Comparison of ENCODE assay signal across 26 cellular contexts in genomic region chr12:75708829-75709228, GRCh38.
"Had no signal": no experiment of that assay in that cellular context is flagged by ENCODE, and none has a peak within 500 bp of the region (broad histone marks: within the 10 kb centered on the region; RNA-seq: fewer than 3 reads in every experiment).

No MANE protein-coding gene starts in this region.

- H3K4me1 Mint-ChIP-seq: natural killer cell had no signal

- H3K9me3 ChIP-seq: esophagus muscularis mucosa, heart right ventricle, lower lobe of right lung, sigmoid colon, testis, tibial artery had no signal

- DNase-seq: dermis blood vessel endothelial cell; effector memory CD4-positive, alpha-beta T cell; foreskin keratinocyte; glutamatergic neuron; heart right ventricle; hippocampal formation; left cardiac atrium; left ventricle myocardium superior; lower lobe of right lung; natural killer cell; sigmoid colon; stimulated activated CD4-positive, alpha-beta T cell treated with anti-CD3 and anti-CD28 coated beads, Interleukin-4, amount 100 ng/mL, for 4 hours; stimulated activated naive CD8-positive, alpha-beta T cell treated with anti-CD3 and anti-CD28 coated beads, Interleukin-15, Interleukin-2, amounts not matched to agents 100 U/mL and 50 U/mL, for 24 hours; substantia nigra; testis; tibial artery had no signal

- H3K4me3 ChIP-seq: coronary artery, esophagus muscularis mucosa, heart right ventricle, lower lobe of right lung, neural progenitor cell, sigmoid colon, testis, tibial artery had no signal

- H3K27ac ChIP-seq: coronary artery, esophagus muscularis mucosa, foreskin keratinocyte, lower lobe of right lung, neural progenitor cell, parathyroid adenoma, sigmoid colon, tibial artery had no signal

- H3K9me3 Mint-ChIP-seq: natural killer cell; neural progenitor cell; stimulated activated memory B cell treated with anti-CD40 and anti-IgM and Interleukin-4, amounts not matched to agents 10 μg/mL and 1 μg/mL and 100 μg/mL, for 72 hours had no signal

- H3K27me3 ChIP-seq: esophagus muscularis mucosa, foreskin keratinocyte, heart right ventricle, neural progenitor cell, sigmoid colon, testis, tibial artery had no signal

- H3K27ac Mint-ChIP-seq: natural killer cell; neural progenitor cell; stimulated activated memory B cell treated with anti-CD40 and anti-IgM and Interleukin-4, amounts not matched to agents 10 μg/mL and 1 μg/mL and 100 μg/mL, for 72 hours; type B pancreatic cell had no signal

- H3K36me3 ChIP-seq: esophagus muscularis mucosa, heart right ventricle, lower lobe of right lung, neural progenitor cell, sigmoid colon, tibial artery had no signal

- H3K4me3 Mint-ChIP-seq: natural killer cell; neural progenitor cell; stimulated activated memory B cell treated with anti-CD40 and anti-IgM and Interleukin-4, amounts not matched to agents 10 μg/mL and 1 μg/mL and 100 μg/mL, for 72 hours; type B pancreatic cell had no signal

- ATAC-seq: foreskin keratinocyte; lower lobe of right lung; natural killer cell; stimulated activated memory B cell treated with anti-CD40 and anti-IgM and Interleukin-4, amounts not matched to agents 10 μg/mL and 1 μg/mL and 100 μg/mL, for 72 hours; stimulated activated naive CD8-positive, alpha-beta T cell treated with anti-CD3 and anti-CD28 coated beads, Interleukin-15, Interleukin-2, amounts not matched to agents 100 U/mL and 50 U/mL, for 24 hours had no signal

- FAIRE-seq: endothelial cell of umbilical vein, islet of Langerhans, urothelium cell line had no signal

- H3K27me3 Mint-ChIP-seq: progenitor cell of endocrine pancreas; stimulated activated memory B cell treated with anti-CD40 and anti-IgM and Interleukin-4, amounts not matched to agents 10 μg/mL and 1 μg/mL and 100 μg/mL, for 72 hours; type B pancreatic cell had no signal

- H3K36me3 Mint-ChIP-seq: natural killer cell; neural progenitor cell; stimulated activated memory B cell treated with anti-CD40 and anti-IgM and Interleukin-4, amounts not matched to agents 10 μg/mL and 1 μg/mL and 100 μg/mL, for 72 hours; type B pancreatic cell had no signal
